In genomic region chr19:40674291-40674690, GRCh38 we compare ENCODE assay signal across 1 cellular context.
TF ChIP-seq lines count a peak whose summit lies in the region.

No MANE protein-coding gene starts in this region.

TF ChIP-seq in IMR-90, 13 proteins besides CTCF, POLR2A, EP300 and RAD21 (continued from another document):
- TF ChIP-seq ELK1 (IDR thresholded peaks at IDR 0.05; ENCODE audit: borderline replicate concordance, low read depth, low read length), result no peak
- TF ChIP-seq SMC3 (IDR thresholded peaks at IDR 0.05; ENCODE audit: low read depth, low read length), result no peak
- TF ChIP-seq CEBPB (IDR thresholded peaks at IDR 0.05; ENCODE audit: low read depth, low read length), result no peak
- TF ChIP-seq FOS (IDR thresholded peaks at IDR 0.05; ENCODE audit: low read depth, low read length), result no peak
- no peak for TF ChIP-seq MAZ (IDR thresholded peaks at IDR 0.05; ENCODE audit: borderline replicate concordance, low read depth, low read length)
- TF ChIP-seq BHLHE40 (IDR thresholded peaks at IDR 0.05; ENCODE audit: low read depth, low read length), result no peak
- no peak for TF ChIP-seq RCOR1 (IDR thresholded peaks at IDR 0.05; ENCODE audit: insufficient replicate concordance, low read length)
- TF ChIP-seq RFX5 (IDR thresholded peaks at IDR 0.05; ENCODE audit: low read depth, low read length), result no peak
- no peak for TF ChIP-seq MXI1 (IDR thresholded peaks at IDR 0.05; ENCODE audit: borderline replicate concordance, low read depth, low read length)
- no peak for TF ChIP-seq MAFK (IDR thresholded peaks at IDR 0.05; ENCODE audit: low read depth, low read length)
- no peak for TF ChIP-seq CHD1 (IDR thresholded peaks at IDR 0.05; ENCODE audit: low read depth, low read length)
